Comparison of ENCODE assay signal across 1 cellular context in genomic region chr19:2144190-2144589, GRCh38.
TF ChIP-seq lines count a peak whose summit lies in the region.

No MANE protein-coding gene starts in this region.

TF ChIP-seq in K562, 482 proteins besides CTCF, POLR2A, EP300 and RAD21:
- TF ChIP-seq POLR2G (IDR thresholded peaks at IDR 0.05; ENCODE audit: low read depth, low read length) (peak; percentile 37; the same call in 1 of the 2 replicates), GATA2 (CRISPR knock-in tag; IDR thresholded peaks at IDR 0.05) (no peak), ZNF589 (CRISPR knock-in tag; IDR thresholded peaks at IDR 0.05; ENCODE audit: low read depth) (no peak), SMAD4 (CRISPR knock-in tag; conservative IDR thresholded peaks at IDR 0.05) (no peak), AFF4 (CRISPR knock-in tag; IDR thresholded peaks at IDR 0.05) (no peak), BCOR (IDR thresholded peaks at IDR 0.05) (no peak), STAT6 (CRISPR knock-in tag; IDR thresholded peaks at IDR 0.05) (no peak)
TF ChIP-seq in K562: peak in this region for 1.
